In genomic region chr20:35264755-35265154, GRCh38 we compare ENCODE assay signal across 11 cellular contexts. TPM values are rescaled to one million over a fixed set of nuclear protein-coding genes. Genes with fewer than 3 reads are reported as not detected.
DNase-seq lines count a peak whose midpoint lies in the region; ATAC-seq, FAIRE-seq and TF ChIP-seq lines count a peak whose summit lies in the region.
"Had no signal": no experiment of that assay in that cellular context is flagged by ENCODE, and none has a peak within 500 bp of the region (broad histone marks: within the 10 kb centered on the region; RNA-seq: fewer than 3 reads in every experiment).

No MANE protein-coding gene starts in this region.

- H3K27me3 Mint-ChIP-seq in immature natural killer cell (ENCODE audit: low read depth in 3 of 3): peaks cover 0 to 2% (median 0%) of the 10 kb centered on the region in 3 donors
- H3K27me3 Mint-ChIP-seq: activated CD4-positive, alpha-beta T cell treated with anti-CD3 and anti-CD28 coated beads, Interleukin-2, amount 10 ng/mL, durations not matched to agents 7 days and 5 days; brain had no signal

- no peak for FAIRE-seq in HTR-8/SVneo (lab: Jason Lieb, UNC)

- H3K4me1 Mint-ChIP-seq in immature natural killer cell: peaks cover 4 to 6% of the 10 kb centered on the region in 2 donors
- H3K4me1 Mint-ChIP-seq: activated CD4-positive, alpha-beta T cell treated with anti-CD3 and anti-CD28 coated beads, Interleukin-2, amount 10 ng/mL, durations not matched to agents 7 days and 5 days had no signal

- H3K4me3 ChIP-seq in AG04449 (ENCODE audit: low read depth, low read length): no peak overlapping the region

- no peak for ATAC-seq in GM19395 (IDR thresholded peaks at IDR 0.05; ENCODE audit: unreplicated experiment)
- ATAC-seq: natural killer cell had no signal

- peak; percentile 38 for TF ChIP-seq CTCF in AG04449 (IDR thresholded peaks at IDR 0.05; ENCODE audit: insufficient read depth, low read length, missing control alignments)

- H3K9me3 Mint-ChIP-seq in immature natural killer cell: no peaks in the 10 kb centered on the region
- H3K9me3 Mint-ChIP-seq: activated CD4-positive, alpha-beta T cell treated with anti-CD3 and anti-CD28 coated beads, Interleukin-2, amount 10 ng/mL, durations not matched to agents 7 days and 5 days; brain; natural killer cell had no signal

- DNase-seq in AG04449 (ENCODE audit: low read depth, low spot score): no peak
- peak; percentile 41 for DNase-seq in HTR-8/SVneo (ENCODE audit: insufficient read length, low spot score)
- peak; percentile 25 for DNase-seq in UCSD-AML1 (lab: John Stamatoyannopoulos, UW; ENCODE audit: unreplicated experiment)
- DNase-seq in iris pigment epithelial cell (ENCODE audit: low read depth): peak; percentile 47
- no peak for DNase-seq in immature natural killer cell
- no peak for DNase-seq in GM03348 (ENCODE audit: low spot score)
- DNase-seq in NCI-H748 (lab: John Stamatoyannopoulos, UW; ENCODE audit: unreplicated experiment): no peak
- DNase-seq: activated CD4-positive, alpha-beta T cell treated with anti-CD3 and anti-CD28 coated beads, Interleukin-2, amount 10 ng/mL, durations not matched to agents 7 days and 5 days; natural killer cell had no signal

- CTCF ChIA-PET in AG04449 (lab: Yijun Ruan, JAX): interaction anchor here (0.7 to 11.3 kb wide), 10 partner anchors 10 to 182 kb away, joined by 3 to 271 read pairs (median 4); partner anchors contain the start of genes EDEM2 and MMP24OS

- H3K4me3 Mint-ChIP-seq in immature natural killer cell: no peak overlapping the region
- H3K4me3 Mint-ChIP-seq: activated CD4-positive, alpha-beta T cell treated with anti-CD3 and anti-CD28 coated beads, Interleukin-2, amount 10 ng/mL, durations not matched to agents 7 days and 5 days; brain; natural killer cell had no signal

- H3K27ac Mint-ChIP-seq in immature natural killer cell: no peak overlapping the region
- H3K27ac Mint-ChIP-seq: activated CD4-positive, alpha-beta T cell treated with anti-CD3 and anti-CD28 coated beads, Interleukin-2, amount 10 ng/mL, durations not matched to agents 7 days and 5 days; natural killer cell had no signal

- peaks cover 0 to 16% (median 3%) of the 10 kb centered on the region in 3 donors for H3K36me3 Mint-ChIP-seq in immature natural killer cell
- H3K36me3 Mint-ChIP-seq: natural killer cell had no signal

- POLR2A ChIA-PET in AG04449 (lab: Yijun Ruan, JAX): interaction anchor here (1.9 kb wide), 1 partner anchor 20 kb away, joined by 6 read pairs; the partner anchor contains the start of gene EIF6

RNA-seq across cellular contexts. Expression of gene MMP24OS, which starts 13.2 kb away (rescaled TPM):
- polyA plus RNA-seq in immature natural killer cell: 10 to 100 TPM in 2 of 3 donors, 1 to 10 TPM in 1; 5.1 to 22.2 (median 17.7) TPM

RNA-seq across cellular contexts. Expression of gene EIF6, which starts 19.8 kb away (rescaled TPM):
- 100 to 1,000 TPM; 236 to 379 (median 249) TPM for polyA plus RNA-seq in immature natural killer cell

RNA-seq across cellular contexts. Expression of gene FAM83C, which starts 27.5 kb away (rescaled TPM):
- not detected for polyA plus RNA-seq in immature natural killer cell

RNA-seq across cellular contexts. Expression of gene MMP24, which starts 38.3 kb away (rescaled TPM):
- polyA plus RNA-seq in immature natural killer cell: under 1 TPM in 2 of 3 donors, not detected in 1; 0.06 to 0.17 TPM

Comparison
In these comparisons a context has a peak if more than half of its experiments do, and no peak if none do; other contexts are left out.
1. DNase-seq: peak in HTR-8/SVneo (single experiment), UCSD-AML1 (single experiment) and iris pigment epithelial cell (single experiment); none in AG04449 (single experiment), immature natural killer cell (0 of 3), GM03348 (single experiment) and NCI-H748 (single experiment).